In genomic region chr1:6646499-6647148, GRCh38 we compare ENCODE assay signal across 8 cellular contexts. TPM values are rescaled to one million over a fixed set of nuclear protein-coding genes. Genes with fewer than 3 reads are reported as not detected.
A peak's percentile ranks its signal among the peaks of the same experiment; 100 is the strongest.
DNase-seq lines count a peak whose midpoint lies in the region; ATAC-seq, FAIRE-seq and TF ChIP-seq lines count a peak whose summit lies in the region.

No MANE protein-coding gene starts in this region.

- intact Hi-C loops in CD14-positive monocyte (cut with micrococcal nuclease): loop anchor here (1.0 to 2.0 kb wide), 2 partner anchors 160 to 162 kb away; no protein-coding TSS in a partner anchor
- intact Hi-C loops in body of pancreas (cut with DNase I): loop anchor here (10.0 kb wide), 1 partner anchor 162 kb away; no protein-coding TSS in a partner anchor

- peaks cover 0 to 3% (median 0%) of the 10 kb centered on the region in 3 donors for H3K27me3 Mint-ChIP-seq in CD14-positive monocyte (ENCODE audit: low read depth in 3 of 3)

- H3K4me1 Mint-ChIP-seq in CD14-positive monocyte: no peaks in the 10 kb centered on the region

- TF ChIP-seq CTCF in CD14-positive monocyte (IDR thresholded peaks at IDR 0.05) (peak; percentile 75), GM12873 (IDR thresholded peaks at IDR 0.05; ENCODE audit: insufficient read depth, low read depth, low read length, missing control alignments) (peak; percentile 58), body of pancreas (IDR thresholded peaks at IDR 0.05) (peak; percentile 27 to 77 (median 63)), tibial nerve (IDR thresholded peaks at IDR 0.05) (peak; percentile 41 to 72 (median 54))

- TF ChIP-seq POLR2A in body of pancreas (IDR thresholded peaks at IDR 0.05): no peak
- no peak for TF ChIP-seq POLR2A in tibial nerve (IDR thresholded peaks at IDR 0.05)

- H3K27ac ChIP-seq in body of pancreas (no peak overlapping the region), tibial nerve (no peak overlapping the region)

- H3K36me3 ChIP-seq in body of pancreas (replicated peaks in 1 of 2; ENCODE audit: insufficient read depth in 1 of 2, low read depth in 2 of 2) (peaks cover 0 to 3% of the 10 kb centered on the region in 2 donors), tibial nerve (peaks cover 0 to 76% (median 9%) of the 10 kb centered on the region in 3 donors)

- WGBS in body of pancreas, 2 donors: 37 to 61% methylated on average over 8 to 10 of the region's 10 CpGs
- WGBS in tibial nerve, 2 donors: 58% methylated on average over 10 of the region's 10 CpGs

- ATAC-seq in body of pancreas: peak; percentile 69

- peaks cover 49 to 68% of the 10 kb centered on the region in 2 donors for H3K36me3 Mint-ChIP-seq in CD14-positive monocyte

- H3K4me1 ChIP-seq in body of pancreas (no peaks in the 10 kb centered on the region), tibial nerve (peaks cover 0 to 7% (median 0%) of the 10 kb centered on the region in 4 donors)

- no peaks in the 10 kb centered on the region for H3K9me3 Mint-ChIP-seq in CD14-positive monocyte

- no peak for TF ChIP-seq EP300 in tibial nerve (IDR thresholded peaks at IDR 0.05)

- DNase-seq in CD14-positive monocyte (ENCODE audit: low spot score): no peak
- DNase-seq in NCI-H526 (lab: John Stamatoyannopoulos, UW): peak; percentile 28 to 64
- peak; percentile 36 to 66 (median 48) for DNase-seq in body of pancreas
- no peak for DNase-seq in tibial nerve (ENCODE audit: low spot score in 2 of 2)
- no peak for DNase-seq in effector CD4-positive, alpha-beta T cell
- no peak for DNase-seq in NCI-H2029 (lab: John Stamatoyannopoulos, UW)

- no peaks in the 10 kb centered on the region for H3K27me3 ChIP-seq in body of pancreas
- H3K27me3 ChIP-seq in tibial nerve: no peaks in the 10 kb centered on the region

- H3K27ac Mint-ChIP-seq in CD14-positive monocyte: no peak overlapping the region

- FAIRE-seq in islet of Langerhans (lab: Jason Lieb, UNC): peak; percentile 89

- H3K9me3 ChIP-seq in body of pancreas (no peaks in the 10 kb centered on the region), tibial nerve (no peaks in the 10 kb centered on the region)

- H3K4me3 Mint-ChIP-seq in CD14-positive monocyte: no peak overlapping the region

- no peak overlapping the region for H3K4me3 ChIP-seq in body of pancreas
- H3K4me3 ChIP-seq in tibial nerve: no peak overlapping the region

RNA-seq across cellular contexts. Expression of gene THAP3, which starts 22.0 kb away (rescaled TPM):
- 10 to 100 TPM; 10.3 to 12.8 TPM for polyA plus RNA-seq in CD14-positive monocyte
- total RNA-seq in body of pancreas: 10 to 100 TPM; 11.9 to 18.9 TPM
- 10 to 100 TPM; 35.0 to 39.8 (median 37.1) TPM for total RNA-seq in tibial nerve

RNA-seq across cellular contexts. Expression of gene PHF13, which starts 33.1 kb away (rescaled TPM):
- 1 to 10 TPM; 1.0 to 1.7 TPM for polyA plus RNA-seq in CD14-positive monocyte
- total RNA-seq in body of pancreas (1 to 10 TPM; 6.2 to 9.6 TPM), tibial nerve (10 to 100 TPM; 12.9 to 17.7 (median 15.7) TPM)

RNA-seq across cellular contexts. Expression of gene KLHL21, which starts 44.0 kb away (rescaled TPM):
- polyA plus RNA-seq in CD14-positive monocyte: 1 to 10 TPM; 5.9 to 7.3 TPM
- total RNA-seq in body of pancreas: 10 to 100 TPM; 38.4 to 60.0 TPM
- 10 to 100 TPM; 59.4 to 79.2 (median 72.5) TPM for total RNA-seq in tibial nerve

RNA-seq across cellular contexts. Expression of gene DNAJC11, which starts 55.0 kb away (rescaled TPM):
- polyA plus RNA-seq in CD14-positive monocyte: 10 to 100 TPM in 1 of 2 donors, 1 to 10 TPM in 1; 9.7 to 15.8 TPM
- total RNA-seq in body of pancreas (10 to 100 TPM; 16.1 to 88.3 TPM), tibial nerve (10 to 100 TPM; 24.9 to 36.9 (median 31.7) TPM)

Comparison
In these comparisons a context has a peak if more than half of its experiments do, and no peak if none do; other contexts are left out.
1. DNase-seq: peak in NCI-H526 (2 of 2) and body of pancreas (4 of 4); none in CD14-positive monocyte (single experiment), tibial nerve (0 of 2), effector CD4-positive, alpha-beta T cell (single experiment) and NCI-H2029 (single experiment).
2. Peak in every context shown above with its lines, with median percentiles within 50 percentile points of each other: CTCF ChIP-seq.